ENCODE assay signal across 1 cellular context in the genomic region with DNA sequence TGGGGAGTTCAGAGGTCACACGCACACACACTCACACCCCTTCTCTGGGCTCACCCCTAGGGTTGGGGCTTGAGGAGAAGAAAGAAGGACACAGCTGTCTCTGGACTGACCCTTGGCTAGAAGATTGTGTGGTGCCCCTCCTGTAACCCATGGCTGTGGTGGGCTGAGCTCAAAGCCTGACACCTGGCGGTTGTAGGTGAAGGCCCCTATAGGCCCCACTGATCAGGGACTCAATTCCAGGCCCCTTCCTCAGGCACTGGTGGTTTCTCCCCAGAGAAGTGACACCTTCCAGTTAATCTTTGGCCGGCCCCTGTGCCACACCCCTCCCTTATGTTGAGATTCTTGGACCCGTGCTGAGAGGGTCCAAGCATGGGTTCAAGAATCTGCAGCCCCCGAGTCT.
TF ChIP-seq lines count a peak whose summit lies in the region.

No MANE protein-coding gene starts in this region.

TF ChIP-seq in K562, 482 proteins besides CTCF, POLR2A, EP300 and RAD21:
- TF ChIP-seq NR2C1 (IDR thresholded peaks at IDR 0.05): peak; percentile 73
- TF ChIP-seq NR2C1 (tag; IDR thresholded peaks at IDR 0.05): no peak
- no peak for TF ChIP-seq HDAC3 (IDR thresholded peaks at IDR 0.05; ENCODE audit: borderline replicate concordance, partially characterized antibody)
